In genomic region chr4:38243385-38244053, GRCh38 we compare ENCODE assay signal across 14 cellular contexts.
A peak's percentile ranks its signal among the peaks of the same experiment; 100 is the strongest.
DNase-seq lines count a peak whose midpoint lies in the region; ATAC-seq lines count a peak whose summit lies in the region.
"Had no signal": no experiment of that assay in that cellular context is flagged by ENCODE, and none has a peak within 500 bp of the region (broad histone marks: within the 10 kb centered on the region; RNA-seq: fewer than 3 reads in every experiment).

No MANE protein-coding gene starts in this region.

- peak in 2 of 3 experiments; percentile 6 to 54 for DNase-seq in NCI-H1417 (lab: John Stamatoyannopoulos, UW)
- no peak for DNase-seq in NCI-H1417 treated with DMSO at 0.1 percent for 48 hours (lab: John Stamatoyannopoulos, UW)
- DNase-seq in NCI-H2029 treated with DMSO at 0.1 percent for 48 hours (lab: John Stamatoyannopoulos, UW) = peak; percentile 27
- DNase-seq in neuronal stem cell (ENCODE audit: low spot score) = no peak
- no peak for DNase-seq in LoVo (ENCODE audit: low spot score)
- no peak for DNase-seq in AG08395 (ENCODE audit: low spot score)
- DNase-seq in NCI-H524 (lab: John Stamatoyannopoulos, UW) = no peak
- DNase-seq: 8988T, caudate nucleus, hypothalamus, NCI-H446, substantia nigra had no signal

- H4K91ac ChIP-seq in neuronal stem cell (ENCODE audit: low read depth, low read length, poor library complexity) = peak overlapping the region; percentile 59

- no peak overlapping the region for H2AFZ ChIP-seq in neuronal stem cell (ENCODE audit: low read length)

- no peak overlapping the region for H2AK5ac ChIP-seq in neuronal stem cell (ENCODE audit: low read depth, low read length)

- H3K4me2 ChIP-seq in neuronal stem cell (ENCODE audit: insufficient read depth, low read length, poor library complexity, severe bottlenecking) = no peak overlapping the region

- H3K79me1 ChIP-seq in neuronal stem cell (ENCODE audit: low read depth, low read length) = peaks cover 2% of the 10 kb centered on the region

- peaks cover 0 to 6% of the 10 kb centered on the region in 2 donors for H3K4me1 ChIP-seq in neuronal stem cell (ENCODE audit: control insufficient read depth in 2 of 2, insufficient read depth in 1 of 2, low read depth in 1 of 2, low read length in 2 of 2)

- H2BK15ac ChIP-seq in neuronal stem cell (ENCODE audit: low read length) = no peak overlapping the region

- peak overlapping the region; percentile 99 for H4K8ac ChIP-seq in neuronal stem cell (ENCODE audit: low read depth, low read length)

- no peak overlapping the region for H3K27ac ChIP-seq in neuronal stem cell (replicated peaks; ENCODE audit: low read length)
- H3K27ac ChIP-seq: epithelial cell of prostate had no signal

- H3K4ac ChIP-seq in neuronal stem cell (ENCODE audit: low read length) = no peak overlapping the region

- WGBS in neuronal stem cell (ENCODE audit: extremely low coverage in 2 of 2, insufficient read length in 2 of 2, insufficient replicate concordance in 1 of 2), 2 donors = 100% methylated on average over 1 of the region's 6 CpGs; no CpG with 5 or more reads in 1 of the 2 donors

- H3K14ac ChIP-seq in neuronal stem cell (ENCODE audit: low read length) = peak overlapping the region; percentile 79

- H3K9me3 ChIP-seq in neuronal stem cell (replicated peaks in 1 of 2; ENCODE audit: control insufficient read depth in 2 of 2, insufficient read depth in 1 of 2, low read depth in 1 of 2, low read length in 2 of 2) = peaks cover 0 to 6% of the 10 kb centered on the region in 2 donors

- H3K23ac ChIP-seq in neuronal stem cell (ENCODE audit: low read depth, low read length, poor library complexity) = peak overlapping the region; percentile 81

- no peak overlapping the region for H2BK5ac ChIP-seq in neuronal stem cell (ENCODE audit: low read length)

- H2BK120ac ChIP-seq in neuronal stem cell (ENCODE audit: low read depth, low read length) = no peak overlapping the region

- peaks cover 0 to 2% of the 10 kb centered on the region in 2 donors for H3K36me3 ChIP-seq in neuronal stem cell (replicated peaks in 1 of 2; ENCODE audit: control insufficient read depth in 2 of 2, insufficient read depth in 2 of 2, low read length in 2 of 2)

- H3K18ac ChIP-seq in neuronal stem cell (ENCODE audit: low read length) = peak overlapping the region; percentile 60

- peak overlapping the region in 1 of 2 donors; percentile 70 for H3K4me3 ChIP-seq in neuronal stem cell (ENCODE audit: low read length in 2 of 2)

- H3K27me3 ChIP-seq in neuronal stem cell (ENCODE audit: control insufficient read depth in 3 of 3, insufficient read depth in 3 of 3, low read depth in 1 of 3, low read length in 3 of 3) = peaks cover 0 to 4% (median 0%) of the 10 kb centered on the region in 3 experiments

- H3K9ac ChIP-seq in neuronal stem cell (ENCODE audit: low read depth, low read length, poor library complexity) = peak overlapping the region; percentile 74

- ATAC-seq in esophagus mucosa = peak; percentile 72

- H2BK12ac ChIP-seq in neuronal stem cell (ENCODE audit: low read length) = no peak overlapping the region

Comparison
In these comparisons a context has a peak if more than half of its experiments do, and no peak if none do; other contexts are left out.
1. DNase-seq: peak in NCI-H1417 (2 of 3) and NCI-H2029 treated with DMSO at 0.1 percent for 48 hours (single experiment); none in NCI-H1417 treated with DMSO at 0.1 percent for 48 hours (single experiment), neuronal stem cell (single experiment), LoVo (single experiment), AG08395 (single experiment) and NCI-H524 (0 of 2).